In the genomic region with DNA sequence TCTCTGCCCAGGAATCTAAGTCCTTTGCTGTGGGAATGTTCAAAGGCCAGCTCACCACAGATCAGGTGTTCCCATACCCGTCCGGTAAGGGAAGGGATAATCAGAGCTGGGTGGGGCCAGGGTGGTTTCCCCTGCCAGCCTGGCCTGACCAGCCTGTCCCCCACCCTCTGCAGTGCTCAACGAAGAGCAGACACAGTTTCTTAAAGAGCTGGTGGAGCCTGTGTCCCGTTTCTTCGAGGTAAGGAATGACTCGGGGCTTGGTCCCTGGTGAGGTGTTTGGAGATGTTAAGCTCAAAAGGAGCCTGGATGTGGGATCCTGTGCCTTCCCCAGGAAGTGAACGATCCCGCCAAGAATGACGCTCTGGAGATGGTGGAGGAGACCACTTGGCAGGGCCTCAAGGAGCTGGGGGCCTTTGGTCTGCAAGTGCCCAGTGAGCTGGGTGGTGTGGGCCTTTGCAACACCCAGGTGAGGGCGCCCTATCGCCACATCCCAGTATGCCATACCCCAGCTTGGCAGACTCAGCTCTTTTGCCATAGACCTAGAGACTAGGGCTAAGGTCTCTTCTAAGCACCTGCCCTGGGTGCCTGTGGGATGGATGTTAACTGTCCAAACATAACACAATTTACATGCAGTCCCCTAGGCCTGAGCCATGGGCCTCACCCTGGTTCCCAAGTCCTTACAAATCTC, we compare ENCODE assay signal across 8 cellular contexts. TPM values are rescaled to one million over a fixed set of nuclear protein-coding genes. Genes with fewer than 3 reads are reported as not detected.
A peak's percentile ranks its signal among the peaks of the same experiment; 100 is the strongest.
DNase-seq lines count a peak whose midpoint lies in the region; ATAC-seq lines count a peak whose summit lies in the region.

No MANE protein-coding gene starts in this region.

- peak overlapping the region; percentile 96 for H2BK5ac ChIP-seq in trophoblast cell (ENCODE audit: low read depth, low read length, poor library complexity)

- H3K9ac ChIP-seq in trophoblast cell (ENCODE audit: low read length): peak overlapping the region; percentile 93

- H3K27ac ChIP-seq in trophoblast cell (ENCODE audit: low read depth, low read length): peak overlapping the region; percentile 98

- no peak overlapping the region for H2BK12ac ChIP-seq in trophoblast cell (ENCODE audit: low read length)

- peak overlapping the region; percentile 97 for H3K4me3 ChIP-seq in trophoblast cell (ENCODE audit: low read depth, low read length)

- peaks cover 24% of the 10 kb centered on the region for H3K79me1 ChIP-seq in trophoblast cell (ENCODE audit: low read length)

- peaks cover 10% of the 10 kb centered on the region for H3K79me2 ChIP-seq in trophoblast cell (ENCODE audit: control insufficient read depth, insufficient read depth, low read length, poor library complexity)

- H3K23ac ChIP-seq in trophoblast cell (ENCODE audit: low read length): no peak overlapping the region

- DNase-seq in AG08396 (ENCODE audit: low spot score) (peak; percentile 64), GM19238 (ENCODE audit: insufficient read length, low spot score) (peak; percentile 70), OCI-M1 (lab: John Stamatoyannopoulos, UW) (peak; percentile 86), glomerular visceral epithelial cell (ENCODE audit: extremely low spot score) (peak; percentile 68), trophoblast cell (no peak), posterior vena cava (ENCODE audit: low spot score) (no peak)
- peak; percentile 86 for DNase-seq in activated effector memory CD4-positive, alpha-beta T cell treated with anti-CD3 and anti-CD28 coated beads, Interleukin-2, amount 50 U/mL, for 16 hours

- H3K36me3 ChIP-seq in trophoblast cell (ENCODE audit: control insufficient read depth in 1 of 2, insufficient read depth in 2 of 2, low read length in 2 of 2): peaks cover 48 to 50% of the 10 kb centered on the region in 2 experiments

- peak overlapping the region; percentile 95 for H3K14ac ChIP-seq in trophoblast cell (ENCODE audit: low read length)

- peak overlapping the region; percentile 99 for H4K91ac ChIP-seq in trophoblast cell (ENCODE audit: low read depth, low read length)

- no CpG with 5 or more reads among the region's 11 CpGs for WGBS in trophoblast cell (ENCODE audit: extremely low coverage, insufficient coverage, insufficient read length)

- peak overlapping the region; percentile 95 for H3K18ac ChIP-seq in trophoblast cell (ENCODE audit: low read length)

- H4K12ac ChIP-seq in trophoblast cell (ENCODE audit: low read depth, low read length): peak overlapping the region; percentile 49

- H2AK5ac ChIP-seq in trophoblast cell (ENCODE audit: low read length): peak overlapping the region; percentile 71

- no peak for ATAC-seq in HG03469 (IDR thresholded peaks at IDR 0.05; ENCODE audit: unreplicated experiment)

- peak overlapping the region; percentile 71 for H4K8ac ChIP-seq in trophoblast cell (ENCODE audit: low read depth, low read length)

- peak overlapping the region; percentile 65 for H3K4ac ChIP-seq in trophoblast cell (ENCODE audit: low read depth, low read length)

- H3K4me1 ChIP-seq in trophoblast cell (ENCODE audit: control insufficient read depth in 1 of 2, insufficient read depth in 2 of 2, low read length in 2 of 2): peaks cover 46 to 52% of the 10 kb centered on the region in 2 experiments

- H3K27me3 ChIP-seq in trophoblast cell (ENCODE audit: insufficient read depth, low read length): no peaks in the 10 kb centered on the region

- peak overlapping the region; percentile 49 for H2BK120ac ChIP-seq in trophoblast cell (ENCODE audit: insufficient read depth, low read length, poor library complexity)

- no peaks in the 10 kb centered on the region for H3K9me3 ChIP-seq in trophoblast cell (ENCODE audit: insufficient read depth, low read depth, low read length)

- no peak overlapping the region for H2AFZ ChIP-seq in trophoblast cell (ENCODE audit: insufficient read depth, low read length, poor library complexity)

- H3K4me2 ChIP-seq in trophoblast cell (ENCODE audit: low read length): peak overlapping the region; percentile 85

- intact Hi-C loops in posterior vena cava (cut with DNase I): no loop called here

RNA-seq across cellular contexts. Expression of gene ACADVL, which starts 1.0 kb away (rescaled TPM):
- polyA plus RNA-seq in trophoblast cell (2013): 491 and 526 TPM in 2 replicates
- total RNA-seq in posterior vena cava: 100 to 1,000 TPM; 444 to 567 TPM

RNA-seq across cellular contexts. Expression of gene DLG4, which starts 1.1 kb away (rescaled TPM):
- polyA plus RNA-seq in trophoblast cell (2013): 14.6 and 15.7 TPM in 2 replicates
- total RNA-seq in posterior vena cava: 10 to 100 TPM; 20.8 to 21.2 TPM

RNA-seq across cellular contexts. Expression of gene DVL2, which starts 13.6 kb away (rescaled TPM):
- polyA plus RNA-seq in trophoblast cell (2013): 34.2 and 34.4 TPM in 2 replicates
- 10 to 100 TPM; 21.9 to 26.7 TPM for total RNA-seq in posterior vena cava

RNA-seq across cellular contexts. Expression of gene PHF23, which starts 18.5 kb away (rescaled TPM):
- polyA plus RNA-seq in trophoblast cell (2013): 127 and 128 TPM in 2 replicates
- total RNA-seq in posterior vena cava: 10 to 100 TPM; 20.4 to 27.5 TPM

RNA-seq across cellular contexts. Expression of gene GABARAP, which starts 21.5 kb away (rescaled TPM):
- polyA plus RNA-seq in trophoblast cell (2013): 1,014 and 1,021 TPM in 2 replicates
- 100 to 1,000 TPM; 341 to 405 TPM for total RNA-seq in posterior vena cava

Comparison
In these comparisons a context has a peak if more than half of its experiments do, and no peak if none do; other contexts are left out.
1. DNase-seq: peak in AG08396 (single experiment), GM19238 (single experiment), OCI-M1 (single experiment), activated effector memory CD4-positive, alpha-beta T cell treated with anti-CD3 and anti-CD28 coated beads, Interleukin-2, amount 50 U/mL, for 16 hours (single experiment) and glomerular visceral epithelial cell (single experiment); none in trophoblast cell (0 of 2) and posterior vena cava (single experiment).